In the genomic region with DNA sequence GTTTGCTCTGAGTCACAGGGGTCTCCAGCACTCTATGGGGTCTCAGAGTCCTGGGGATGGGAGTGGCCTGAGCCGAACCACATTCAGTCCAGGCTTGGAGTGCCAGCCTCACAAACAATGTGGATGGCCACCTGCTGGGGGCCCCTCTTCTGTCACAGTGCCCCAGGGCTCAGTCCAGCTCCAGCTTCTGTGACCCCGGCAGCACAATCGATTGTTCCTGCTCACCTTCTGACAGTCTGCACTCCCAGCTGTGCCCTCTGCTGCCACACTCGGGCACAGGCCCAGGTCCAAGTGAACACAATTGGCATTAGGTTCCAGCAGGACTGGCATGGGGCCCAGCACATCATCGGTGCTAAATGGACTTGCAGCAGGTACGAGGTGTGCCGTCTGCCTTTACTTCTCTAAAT, we compare ENCODE assay signal across 18 cellular contexts.
DNase-seq lines count a peak whose midpoint lies in the region; ATAC-seq and TF ChIP-seq lines count a peak whose summit lies in the region.
"Had no signal": no experiment of that assay in that cellular context is flagged by ENCODE, and none has a peak within 500 bp of the region (broad histone marks: within the 10 kb centered on the region; RNA-seq: fewer than 3 reads in every experiment).

No MANE protein-coding gene starts in this region.

- H3T11ph ChIP-seq in H9 (ENCODE audit: low read length), result no peak overlapping the region

- H2BK20ac ChIP-seq in H9 (ENCODE audit: low read depth, low read length, poor library complexity, severe bottlenecking), result no peak overlapping the region

- H3K9me3 ChIP-seq in H9 (ENCODE audit: control insufficient read depth, low read depth, low read length) (no peaks in the 10 kb centered on the region), neuronal stem cell (replicated peaks in 1 of 2; ENCODE audit: control insufficient read depth in 2 of 2, insufficient read depth in 1 of 2, low read depth in 1 of 2, low read length in 2 of 2) (no peaks in the 10 kb centered on the region)
- H3K9me3 ChIP-seq: BLaER1, transverse colon had no signal

- no peak for TF ChIP-seq CTCF in H9 (conservative IDR thresholded peaks at IDR 0.05)
- TF ChIP-seq CTCF in GM13977 (IDR thresholded peaks at IDR 0.05; ENCODE audit: extremely low read depth, insufficient read depth, missing control alignments), result no peak

- H3K23ac ChIP-seq in H9 (ENCODE audit: insufficient read length, low read depth, low read length), result no peak overlapping the region
- H3K23ac ChIP-seq in neuronal stem cell (ENCODE audit: low read depth, low read length, poor library complexity), result no peak overlapping the region

- H3K36me3 Mint-ChIP-seq in H9 (ENCODE audit: insufficient read depth in 1 of 3, low read depth in 3 of 3), result no peaks in the 10 kb centered on the region; a peak in 1 of 7 replicates

- WGBS in H9 (ENCODE audit: extremely low coverage, insufficient read length, low lambda C conversion rate), result no CpG with 5 or more reads among the region's 7 CpGs
- no CpG with 5 or more reads among the region's 7 CpGs for WGBS in neuronal stem cell (ENCODE audit: extremely low coverage in 2 of 2, insufficient read length in 2 of 2, insufficient replicate concordance in 1 of 2), 2 donors

- no peak overlapping the region for H3K4me3 ChIP-seq in neuronal stem cell (ENCODE audit: low read length in 2 of 2)
- H3K4me3 ChIP-seq: BLaER1, transverse colon had no signal

- H3K14ac ChIP-seq in H9 (ENCODE audit: insufficient read depth, low read length) (peak overlapping the region; percentile 24; the same call in 1 of the 2 replicates), neuronal stem cell (ENCODE audit: low read length) (no peak overlapping the region)

- H2AK5ac ChIP-seq in H9 (ENCODE audit: insufficient read length, low read length), result no peak overlapping the region
- peak overlapping the region; percentile 77 for H2AK5ac ChIP-seq in neuronal stem cell (ENCODE audit: low read depth, low read length)

- H3K4me2 ChIP-seq in H9 (ENCODE audit: insufficient read depth, insufficient read length, low read length) (no peak overlapping the region), neuronal stem cell (ENCODE audit: insufficient read depth, low read length, poor library complexity, severe bottlenecking) (no peak overlapping the region)
- H3K4me2 ChIP-seq: BLaER1 had no signal

- no peak overlapping the region for H2BK15ac ChIP-seq in H9 (ENCODE audit: low read depth, low read length)
- no peak overlapping the region for H2BK15ac ChIP-seq in neuronal stem cell (ENCODE audit: low read length)

- no peaks in the 10 kb centered on the region for H4K20me1 ChIP-seq in H9 (ENCODE audit: control insufficient read depth, insufficient read depth, insufficient read length)

- H3K4ac ChIP-seq in H9 (ENCODE audit: low read depth, low read length) (no peak overlapping the region), neuronal stem cell (ENCODE audit: low read length) (no peak overlapping the region)

- H3K27me3 ChIP-seq in H9 (ENCODE audit: insufficient read depth, low read length) (no peaks in the 10 kb centered on the region), neuronal stem cell (ENCODE audit: control insufficient read depth in 3 of 3, insufficient read depth in 3 of 3, low read depth in 1 of 3, low read length in 3 of 3) (no peaks in the 10 kb centered on the region)
- H3K27me3 ChIP-seq: transverse colon had no signal

- no peaks in the 10 kb centered on the region for H3K79me2 ChIP-seq in H9 (ENCODE audit: insufficient read depth, low read length)

- no peaks in the 10 kb centered on the region; the same call in 1 of the 2 replicates for H3K27me3 Mint-ChIP-seq in H9 (ENCODE audit: low read depth)
- H3K27me3 Mint-ChIP-seq: activated naive CD8-positive, alpha-beta T cell; progenitor cell of endocrine pancreas had no signal

- DNase-seq in H9, result no peak
- DNase-seq in NCI-H2196 treated with DMSO at 0.1 percent for 48 hours (lab: John Stamatoyannopoulos, UW; ENCODE audit: unreplicated experiment), result peak; percentile 64
- DNase-seq in Right ventricle myocardium inferior (ENCODE audit: missing footprints), result peak; percentile 83
- DNase-seq in neuronal stem cell (ENCODE audit: low spot score), result no peak
- no peak for DNase-seq in GM13977 (ENCODE audit: low spot score)
- DNase-seq in LoVo (ENCODE audit: low spot score), result no peak
- DNase-seq in DMS153 (lab: John Stamatoyannopoulos, UW), result no peak
- DNase-seq: activated CD4-positive, alpha-beta T cell treated with anti-CD3 and anti-CD28 coated beads for 1 hour; EL; foreskin melanocyte; immature natural killer cell; stimulated activated CD4-positive, alpha-beta T cell treated with anti-CD3 and anti-CD28 coated beads, Interleukin-1b, Interleukin-23, amount 100 ng/mL, for 48 hours; T-helper 2 cell; transverse colon had no signal

- H3K4me1 ChIP-seq in H9 (ENCODE audit: insufficient read depth, low read length), result peaks cover 8% of the 10 kb centered on the region
- H3K4me1 ChIP-seq in neuronal stem cell (ENCODE audit: control insufficient read depth in 2 of 2, insufficient read depth in 1 of 2, low read depth in 1 of 2, low read length in 2 of 2), result peaks cover 26 to 54% of the 10 kb centered on the region in 2 donors

- no peak overlapping the region for H4K91ac ChIP-seq in H9 (ENCODE audit: insufficient read length, low read depth, low read length)
- no peak overlapping the region for H4K91ac ChIP-seq in neuronal stem cell (ENCODE audit: low read depth, low read length, poor library complexity)

- ATAC-seq in Right ventricle myocardium inferior, result peak; percentile 53
- no peak for ATAC-seq in GM18873 (IDR thresholded peaks at IDR 0.05; ENCODE audit: low FRiP score, unreplicated experiment)

- in situ Hi-C loops in GM13977 (cut with MboI; ENCODE audit: low pct_unique_long_range_greater_than_20kb, low sequenced_read_pairs, unreplicated experiment), result no loop called here

- H3K27ac Mint-ChIP-seq in H9, result no peak overlapping the region
- H3K27ac Mint-ChIP-seq: activated naive CD8-positive, alpha-beta T cell; immature natural killer cell; progenitor cell of endocrine pancreas had no signal

- H3K4me3 Mint-ChIP-seq in H9, result no peak overlapping the region
- H3K4me3 Mint-ChIP-seq: activated naive CD8-positive, alpha-beta T cell; immature natural killer cell had no signal

- H3K23me2 ChIP-seq in H9 (ENCODE audit: insufficient read length, low read depth, low read length, poor library complexity, severe bottlenecking), result no peaks in the 10 kb centered on the region

- H3K36me3 ChIP-seq in neuronal stem cell (replicated peaks in 1 of 2; ENCODE audit: control insufficient read depth in 2 of 2, insufficient read depth in 2 of 2, low read length in 2 of 2), result peaks cover 0 to 16% of the 10 kb centered on the region in 2 donors
- H3K36me3 ChIP-seq: BLaER1, transverse colon had no signal

- H3K27ac ChIP-seq in H9 (ENCODE audit: insufficient read length, low read depth, low read length) (no peak overlapping the region), neuronal stem cell (replicated peaks; ENCODE audit: low read length) (peak overlapping the region; percentile 41)
- H3K27ac ChIP-seq: BLaER1 had no signal

- no peak overlapping the region for H3K56ac ChIP-seq in H9 (ENCODE audit: insufficient read length, low read depth, low read length)

- peak overlapping the region; percentile 35 for H3K18ac ChIP-seq in H9 (ENCODE audit: insufficient read length, low read depth, low read length)
- peak overlapping the region; percentile 73 for H3K18ac ChIP-seq in neuronal stem cell (ENCODE audit: low read length)

- intact Hi-C loops in Right ventricle myocardium inferior (cut with DNase I), result no loop called here

- H2BK120ac ChIP-seq in H9 (ENCODE audit: low read depth, low read length, poor library complexity, severe bottlenecking), result no peak overlapping the region
- peak overlapping the region; percentile 5 for H2BK120ac ChIP-seq in neuronal stem cell (ENCODE audit: low read depth, low read length)

- H3K9me3 Mint-ChIP-seq in H9, result no peaks in the 10 kb centered on the region

- H3K9ac ChIP-seq in H9 (ENCODE audit: extremely low read depth, insufficient read length, low read length) (no peak overlapping the region), neuronal stem cell (ENCODE audit: low read depth, low read length, poor library complexity) (peak overlapping the region; percentile 54)
- H3K9ac ChIP-seq: BLaER1 had no signal

- H3K79me1 ChIP-seq in H9 (ENCODE audit: insufficient read depth, low read depth, low read length, poor library complexity, severe bottlenecking), result no peaks in the 10 kb centered on the region
- no peaks in the 10 kb centered on the region for H3K79me1 ChIP-seq in neuronal stem cell (ENCODE audit: low read depth, low read length)

- H2BK5ac ChIP-seq in H9 (ENCODE audit: insufficient read length, low read length), result no peak overlapping the region
- peak overlapping the region; percentile 27 for H2BK5ac ChIP-seq in neuronal stem cell (ENCODE audit: low read length)

- H3K4me1 Mint-ChIP-seq in H9, result peaks cover 52 to 59% of the 10 kb centered on the region in 2 experiments

- H4K8ac ChIP-seq in H9 (replicated peaks; ENCODE audit: insufficient read length, low read depth, low read length) (no peak overlapping the region), neuronal stem cell (ENCODE audit: low read depth, low read length) (no peak overlapping the region)

- no peak overlapping the region for H2BK12ac ChIP-seq in H9 (ENCODE audit: insufficient read length, low read depth, low read length)
- H2BK12ac ChIP-seq in neuronal stem cell (ENCODE audit: low read length), result no peak overlapping the region

- H4K5ac ChIP-seq in H9 (ENCODE audit: insufficient read length, low read depth, low read length), result no peak overlapping the region

- H2AFZ ChIP-seq in H9 (ENCODE audit: low read length) (no peak overlapping the region), neuronal stem cell (ENCODE audit: low read length) (no peak overlapping the region)

Comparison
In these comparisons a context has a peak if more than half of its experiments do, and no peak if none do; other contexts are left out.
1. DNase-seq: peak in NCI-H2196 treated with DMSO at 0.1 percent for 48 hours (single experiment) and Right ventricle myocardium inferior (single experiment); none in H9 (single experiment), neuronal stem cell (single experiment), GM13977 (single experiment), LoVo (single experiment) and DMS153 (single experiment).